In the genomic region with DNA sequence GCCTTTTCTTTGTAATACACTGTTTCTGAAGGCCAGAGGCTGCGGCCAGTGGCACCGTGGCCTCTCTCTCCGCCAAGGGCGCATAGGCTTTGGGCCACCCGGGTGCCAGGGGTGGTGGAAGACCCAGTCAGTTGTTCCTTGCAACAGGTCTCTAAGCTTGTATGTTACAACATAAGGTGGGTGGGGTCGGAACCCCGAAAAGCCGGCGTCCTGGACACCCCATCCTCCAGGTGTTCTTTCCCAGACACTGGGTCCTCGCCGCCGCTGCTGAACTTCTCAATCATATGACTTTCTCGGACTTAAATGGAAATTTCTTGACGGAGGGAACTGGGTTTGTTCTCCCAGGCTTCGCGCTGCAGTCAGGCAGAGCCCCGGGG, we compare ENCODE assay signal across 8 cellular contexts. TPM values are rescaled to one million over a fixed set of nuclear protein-coding genes. Genes with fewer than 3 reads are reported as not detected.
DNase-seq lines count a peak whose midpoint lies in the region; ATAC-seq and TF ChIP-seq lines count a peak whose summit lies in the region.

No MANE protein-coding gene starts in this region.

- BruUV-seq in Panc1 (replicated peaks; lab: Mats Ljungman, UMichigan): no TSS peak

- H3K4me3 ChIP-seq in Panc1 (ENCODE audit: low read depth in 2 of 2, low read length in 2 of 2) (peak overlapping the region; percentile 71 to 92), dorsolateral prefrontal cortex (peak overlapping the region; percentile 52 to 85 (median 71)), neutrophil (ENCODE audit: low read depth in 1 of 2, low read length in 1 of 2) (peak overlapping the region; percentile 60)

- H3K9me3 ChIP-seq in Panc1 (ENCODE audit: control insufficient read depth, insufficient read depth, low read depth, low read length) (no peaks in the 10 kb centered on the region), neutrophil (no peaks in the 10 kb centered on the region)

- no peak for TF ChIP-seq CTCF in Panc1 (IDR thresholded peaks at IDR 0.05)
- TF ChIP-seq CTCF in dorsolateral prefrontal cortex (IDR thresholded peaks at IDR 0.05 in 54 of 56, conservative IDR thresholded peaks at IDR 0.05 in 2 of 56; ENCODE audit: low read depth in 1 of 56, partially characterized antibody in 56 of 56): no peak
- TF ChIP-seq CTCF in neutrophil (IDR thresholded peaks at IDR 0.05): no peak

- H3K27me3 ChIP-seq in Panc1 (ENCODE audit: control insufficient read depth, insufficient read depth, low read length) (no peaks in the 10 kb centered on the region; the same call in 1 of the 2 replicates), dorsolateral prefrontal cortex (peaks cover 0 to 8% (median 0%) of the 10 kb centered on the region in 45 donors), neutrophil (peaks cover 20% of the 10 kb centered on the region)

- in situ Hi-C loops in Panc1 (cut with HindIII; ENCODE audit: low pct_unique_long_range_greater_than_20kb, low sequenced_read_pairs): no loop called here

- ATAC-seq in Panc1 (no peak), HG03280 (IDR thresholded peaks at IDR 0.05; ENCODE audit: unreplicated experiment) (no peak), GM19328 (IDR thresholded peaks at IDR 0.05; ENCODE audit: unreplicated experiment) (no peak)

- H3K27ac ChIP-seq in Panc1 (ENCODE audit: low read length): peak overlapping the region; percentile 78
- H3K27ac ChIP-seq in dorsolateral prefrontal cortex: peak overlapping the region in 56 of 59 donors; percentile 36 to 89 (median 77)
- no peak overlapping the region for H3K27ac ChIP-seq in neutrophil

- DNase-seq in Ammon's horn (ENCODE audit: low spot score): peak; percentile 15
- DNase-seq in Panc1 (ENCODE audit: low read depth, low spot score): no peak
- peak in 2 of 10 donors; percentile 34 to 48 for DNase-seq in dorsolateral prefrontal cortex
- DNase-seq in H4 (ENCODE audit: low spot score): no peak
- DNase-seq in AML-193 (lab: John Stamatoyannopoulos, UW): no peak

- H3K4me1 ChIP-seq in Panc1 (ENCODE audit: control insufficient read depth, insufficient read depth, low read length) (peaks cover 24% of the 10 kb centered on the region), neutrophil (ENCODE audit: control insufficient read depth in 1 of 2, insufficient read depth in 1 of 2, low read depth in 1 of 2, low read length in 1 of 2) (peaks cover 36 to 42% of the 10 kb centered on the region in 2 experiments)

- no peaks in the 10 kb centered on the region for H3K36me3 ChIP-seq in Panc1 (ENCODE audit: control insufficient read depth, insufficient read depth, low read length)
- no peaks in the 10 kb centered on the region for H3K36me3 ChIP-seq in neutrophil

- CTCF ChIA-PET in Panc1 (lab: Charles Lee): no interaction called here

- intact Hi-C loops in Panc1 (cut with micrococcal nuclease; ENCODE audit: unreplicated experiment): no loop called here
- intact Hi-C loops in dorsolateral prefrontal cortex (cut with DNase I): loop anchor here (2.0 to 10.0 kb wide), 5 partner anchors 208 to 560 kb away; no protein-coding TSS in a partner anchor

- POLR2A ChIA-PET in Panc1 (lab: Charles Lee): interaction anchor here (1.2 kb wide), 2 partner anchors 197 to 220 kb away, joined by 3 to 5 read pairs; no protein-coding TSS in a partner anchor

RNA-seq across cellular contexts. Expression of a gene that starts 1.0 kb away (rescaled TPM):
- total RNA-seq in Panc1 (2021; ENCODE audit: unreplicated experiment) (9.4 TPM), dorsolateral prefrontal cortex (100 to 1,000 TPM in 29 of 120 experiments, 10 to 100 TPM in 91; 29.4 to 115 (median 88.7) TPM)
- 4.7 TPM for polyA plus RNA-seq in Panc1 (2012; ENCODE audit: insufficient read length)
- total RNA-seq in H4 (2014; rRNA removed; shearing (Covaris generic)): 1.4 and 2.1 TPM in 2 replicates
